7 cellular contexts compared by ENCODE assay signal in genomic region chr4:109998867-109999303, GRCh38.
DNase-seq lines count a peak whose midpoint lies in the region; ATAC-seq and TF ChIP-seq lines count a peak whose summit lies in the region.

No MANE protein-coding gene starts in this region.

- no peaks in the 10 kb centered on the region for H3K36me3 ChIP-seq in transverse colon

- in situ Hi-C loops in T47D (cut with HindIII; ENCODE audit: low pct_unique_long_range_greater_than_20kb, low sequenced_read_pairs), result no loop called here
- in situ Hi-C loops in transverse colon (cut with MboI; ENCODE audit: low pct_ligation_motif_present in 1 of 4, low pct_unique_long_range_greater_than_20kb in 1 of 4, low sequenced_read_pairs in 3 of 4), result loop anchor here in 2 of 4 donors (5.0 kb wide), 1 partner anchor 518 kb away; no protein-coding TSS in a partner anchor

- H3K27me3 ChIP-seq in transverse colon, result no peaks in the 10 kb centered on the region

- ATAC-seq in GM18867 (IDR thresholded peaks at IDR 0.05; ENCODE audit: unreplicated experiment) (peak; percentile 39), HG03159 (IDR thresholded peaks at IDR 0.05; ENCODE audit: unreplicated experiment) (peak; percentile 34), left colon (peak; percentile 88)

- intact Hi-C loops in left colon (cut with DNase I, micrococcal nuclease) (loop anchor here in 1 of 2 donors (2.0 kb wide), 1 partner anchor 516 kb away; no protein-coding TSS in a partner anchor), transverse colon (cut with DNase I; ENCODE audit: low total_unique reads) (loop anchor here (5.0 kb wide), 1 partner anchor 518 kb away; no protein-coding TSS in a partner anchor)

- no peak for TF ChIP-seq EP300 in transverse colon (IDR thresholded peaks at IDR 0.05; ENCODE audit: low read depth)

- peak; percentile 58 to 80 (median 65) for TF ChIP-seq CTCF in transverse colon (IDR thresholded peaks at IDR 0.05)

- 0% methylated on average over 1 of the region's 1 CpG for WGBS in transverse colon (ENCODE audit: low coverage in 1 of 2), 2 donors

- no peak overlapping the region for H3K27ac ChIP-seq in transverse colon

- DNase-seq in DMS153 (lab: John Stamatoyannopoulos, UW) (peak; percentile 13), NCI-H526 treated with DMSO at 0.1 percent for 48 hours (lab: John Stamatoyannopoulos, UW) (peak; percentile 72), T47D (ENCODE audit: low read depth in 1 of 2, low spot score in 1 of 2) (peak; percentile 32 to 71), left colon (no peak), transverse colon (no peak)

- no peak for TF ChIP-seq POLR2A in transverse colon (IDR thresholded peaks at IDR 0.05)

- H3K9me3 ChIP-seq in transverse colon, result no peaks in the 10 kb centered on the region

- H3K4me3 ChIP-seq in transverse colon, result no peak overlapping the region

- peaks cover 0 to 5% (median 0%) of the 10 kb centered on the region in 4 donors for H3K4me1 ChIP-seq in transverse colon

Comparison
In these comparisons a context has a peak if more than half of its experiments do, and no peak if none do; other contexts are left out.
1. DNase-seq: peak in DMS153 (single experiment), NCI-H526 treated with DMSO at 0.1 percent for 48 hours (single experiment) and T47D (2 of 2); none in left colon (0 of 2) and transverse colon (single experiment).
2. ATAC-seq: peak in every context shown above with its lines; median percentile 88 in left colon; 39 in GM18867; 34 in HG03159.